ENCODE assay signal across 9 cellular contexts in the genomic region with DNA sequence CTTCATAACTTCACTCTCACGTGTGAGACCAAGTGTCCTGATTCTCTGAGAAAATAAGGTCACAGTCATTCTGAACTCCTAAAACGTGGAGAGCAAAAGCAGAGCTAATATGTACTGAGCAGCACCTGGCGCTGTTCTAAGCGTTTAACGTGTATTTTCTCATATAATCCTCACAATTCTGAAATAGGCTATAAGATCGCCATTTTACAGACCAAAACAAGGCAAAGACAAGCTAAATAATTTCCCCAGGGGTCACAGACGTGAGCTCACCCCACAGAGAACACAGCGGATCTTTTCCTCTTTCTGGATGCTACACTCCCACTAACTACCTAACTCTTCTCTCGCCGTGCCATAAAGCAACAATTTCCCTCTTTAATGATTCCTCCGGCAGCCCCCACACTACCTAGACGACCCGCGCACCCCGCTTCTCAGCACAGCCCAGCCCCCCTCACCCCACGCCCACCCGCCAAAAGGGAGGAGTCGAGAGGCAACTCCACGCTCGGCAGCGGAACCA. TPM values are rescaled to one million over a fixed set of nuclear protein-coding genes. Genes with fewer than 3 reads are reported as not detected.
DNase-seq lines count a peak whose midpoint lies in the region; ATAC-seq, FAIRE-seq and TF ChIP-seq lines count a peak whose summit lies in the region.
"Had no signal": no experiment of that assay in that cellular context is flagged by ENCODE, and none has a peak within 500 bp of the region (broad histone marks: within the 10 kb centered on the region; RNA-seq: fewer than 3 reads in every experiment).

No MANE protein-coding gene starts in this region.

- H3K4me3 Mint-ChIP-seq in nephron, result peak overlapping the region; percentile 94 to 100 (median 99)

- TF ChIP-seq CTCF in WI38 (IDR thresholded peaks at IDR 0.05; ENCODE audit: low read depth, low read length), result no peak
- TF ChIP-seq CTCF in esophagus muscularis mucosa (IDR thresholded peaks at IDR 0.05), result no peak
- TF ChIP-seq CTCF in nephron (IDR thresholded peaks at IDR 0.05; ENCODE audit: unreplicated experiment in 3 of 3), result no peak

- TF ChIP-seq POLR2A in esophagus muscularis mucosa (IDR thresholded peaks at IDR 0.05; ENCODE audit: low read depth) (no peak), GM12892 (IDR thresholded peaks at IDR 0.05; ENCODE audit: low read depth, low read length) (no peak)

- ATAC-seq in HG03064 (IDR thresholded peaks at IDR 0.05; ENCODE audit: low read depth, unreplicated experiment) (peak; percentile 12), HG03442 (IDR thresholded peaks at IDR 0.05; ENCODE audit: unreplicated experiment) (no peak)

- no peaks in the 10 kb centered on the region for H3K36me3 ChIP-seq in esophagus muscularis mucosa

- H3K4me1 ChIP-seq in esophagus muscularis mucosa, result peaks cover 3 to 20% (median 13%) of the 10 kb centered on the region in 4 donors

- DNase-seq in NCI-H2227 (lab: John Stamatoyannopoulos, UW; ENCODE audit: unreplicated experiment) (peak; percentile 8), NCI-H2227 treated with DMSO at 0.1 percent for 48 hours (lab: John Stamatoyannopoulos, UW) (no peak), esophagus muscularis mucosa (ENCODE audit: extremely low spot score) (peak; percentile 93), GM12892 (ENCODE audit: insufficient read length) (no peak)

- peak overlapping the region; percentile 99 to 100 (median 100) for H3K27ac Mint-ChIP-seq in nephron

- no peaks in the 10 kb centered on the region for H3K9me3 ChIP-seq in esophagus muscularis mucosa

- H3K27ac ChIP-seq in esophagus muscularis mucosa (replicated peaks in 1 of 4), result peak overlapping the region; percentile 92 to 98 (median 95)

- H3K27me3 ChIP-seq in esophagus muscularis mucosa, result no peaks in the 10 kb centered on the region

- H3K27me3 Mint-ChIP-seq in nephron (ENCODE audit: low read depth), result no peaks in the 10 kb centered on the region

- no peak for TF ChIP-seq EP300 in esophagus muscularis mucosa (IDR thresholded peaks at IDR 0.05)

- peaks cover 19% of the 10 kb centered on the region for H3K4me1 Mint-ChIP-seq in nephron

- H3K9me3 Mint-ChIP-seq in nephron, result no peaks in the 10 kb centered on the region

- 2% methylated on average over 21 of the region's 21 CpGs for WGBS in esophagus muscularis mucosa

- peak overlapping the region; percentile 82 for H3K4me3 ChIP-seq in WI38 (ENCODE audit: low read depth, low read length)
- peak overlapping the region; percentile 66 to 95 (median 80) for H3K4me3 ChIP-seq in esophagus muscularis mucosa

- H3K36me3 Mint-ChIP-seq in nephron (ENCODE audit: low read depth), result no peaks in the 10 kb centered on the region

- FAIRE-seq in GM12892 (lab: Jason Lieb, UNC), result no peak
- FAIRE-seq: endometrium had no signal

- intact Hi-C loops in esophagus muscularis mucosa (cut with DNase I), result no loop called here

RNA-seq across cellular contexts. Expression of gene SUPT3H, which starts 0.6 kb away (rescaled TPM):
- 10 to 100 TPM in 2 of 4 donors, 1 to 10 TPM in 2; 5.1 to 13.3 (median 9.9) TPM for total RNA-seq in esophagus muscularis mucosa
- 2.9 TPM for polyA plus RNA-seq in GM12892 (2012; ENCODE audit: missing spikeins)

RNA-seq across cellular contexts. Expression of gene RUNX2, which starts 49.0 kb away (rescaled TPM):
- total RNA-seq in esophagus muscularis mucosa, result 1 to 10 TPM; 1.0 to 1.6 (median 1.4) TPM
- polyA plus RNA-seq in GM12892 (2012; ENCODE audit: missing spikeins), result 0.30 TPM

Comparison
In these comparisons a context has a peak if more than half of its experiments do, and no peak if none do; other contexts are left out.
1. DNase-seq: peak in NCI-H2227 (single experiment) and esophagus muscularis mucosa (single experiment); none in NCI-H2227 treated with DMSO at 0.1 percent for 48 hours (single experiment) and GM12892 (single experiment).